23 cellular contexts compared by ENCODE assay signal in the genomic region with DNA sequence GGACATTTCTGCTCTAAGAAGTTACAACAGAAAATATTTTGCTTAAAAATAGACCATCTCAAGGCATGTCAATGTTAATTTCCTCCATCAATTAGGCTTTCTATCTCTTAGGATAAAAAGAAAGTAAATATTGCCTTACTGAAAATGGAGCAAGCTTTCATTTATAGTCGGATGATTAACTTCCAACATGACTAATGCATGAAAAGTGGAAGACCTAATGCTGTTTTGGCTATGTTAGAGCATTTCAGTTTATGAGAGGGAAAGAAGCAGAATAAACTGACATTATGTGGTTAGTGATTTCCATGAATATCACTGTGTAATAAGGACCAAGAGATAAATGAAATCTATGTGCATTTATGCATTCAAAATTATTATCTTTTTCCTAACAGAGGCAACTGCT.
DNase-seq lines count a peak whose midpoint lies in the region; ATAC-seq, FAIRE-seq and TF ChIP-seq lines count a peak whose summit lies in the region.
"Had no signal": no experiment of that assay in that cellular context is flagged by ENCODE, and none has a peak within 500 bp of the region (broad histone marks: within the 10 kb centered on the region; RNA-seq: fewer than 3 reads in every experiment).

No MANE protein-coding gene starts in this region.

- TF ChIP-seq CTCF in RWPE2 (IDR thresholded peaks at IDR 0.05; ENCODE audit: poor library complexity, severe bottlenecking) (no peak), fibroblast of the aortic adventitia (IDR thresholded peaks at IDR 0.05; ENCODE audit: insufficient read depth, low read length) (no peak), D721Med (IDR thresholded peaks at IDR 0.05; ENCODE audit: insufficient read depth, missing control alignments) (no peak)

- H3K4me3 ChIP-seq in RWPE2 (ENCODE audit: severe bottlenecking) (no peak overlapping the region), fibroblast of the aortic adventitia (ENCODE audit: low read depth, low read length) (no peak overlapping the region)
- H3K4me3 ChIP-seq: heart right ventricle, pancreas, sigmoid colon had no signal

- no peak for FAIRE-seq in D721Med (lab: Jason Lieb, UNC)
- FAIRE-seq: GM12892, pancreas had no signal

- H3K4me1 ChIP-seq in RWPE2 (ENCODE audit: insufficient read depth, poor library complexity, severe bottlenecking): peaks cover 2% of the 10 kb centered on the region
- H3K4me1 ChIP-seq: heart right ventricle, pancreas, sigmoid colon had no signal

- DNase-seq in HCEC 1CT: peak; percentile 52
- DNase-seq in RWPE2 (ENCODE audit: low spot score): no peak
- DNase-seq in fibroblast of the aortic adventitia (ENCODE audit: low read depth): peak; percentile 57
- DNase-seq in stromal cell of bone marrow (ENCODE audit: low read depth): peak; percentile 47
- DNase-seq in D721Med (ENCODE audit: insufficient read length, low spot score): no peak
- DNase-seq: activated CD4-positive, alpha-beta T cell treated with anti-CD3 and anti-CD28 coated beads, Interleukin-2, amount 10 ng/mL, durations not matched to agents 24 days and 14 days; activated CD8-positive, alpha-beta memory T cell treated with anti-CD3 and anti-CD28 coated beads, Interleukin-2, amount 10 ng/mL, durations not matched to agents 7 days and 5 days; AML-193; CD8-positive, alpha-beta memory T cell; effector memory CD4-positive, alpha-beta T cell; heart right ventricle; immature natural killer cell; NCI-H1105 treated with DMSO at 0.1 percent for 48 hours; NCI-H2081 treated with DMSO at 0.1 percent for 48 hours; pancreas; RPMI8226; sigmoid colon; SK-N-SH; substantia nigra had no signal

- H3K9me3 ChIP-seq in RWPE2 (ENCODE audit: severe bottlenecking): no peaks in the 10 kb centered on the region
- H3K9me3 ChIP-seq: heart right ventricle, pancreas, sigmoid colon, SK-N-SH had no signal

- 0 out of 3 replicates have a peak, but pooled peaks have one; percentile 38 for ATAC-seq in RWPE2 (ENCODE audit: low read depth)
- ATAC-seq in HG03095 (IDR thresholded peaks at IDR 0.05; ENCODE audit: unreplicated experiment): no peak
- no peak for ATAC-seq in GM19351 (IDR thresholded peaks at IDR 0.05; ENCODE audit: unreplicated experiment)
- ATAC-seq: activated CD8-positive, alpha-beta memory T cell treated with anti-CD3 and anti-CD28 coated beads, Interleukin-2, amount 10 ng/mL, durations not matched to agents 7 days and 5 days; heart right ventricle had no signal

- H3K27me3 ChIP-seq in RWPE2 (ENCODE audit: insufficient read depth, poor library complexity, severe bottlenecking): no peaks in the 10 kb centered on the region
- H3K27me3 ChIP-seq: heart right ventricle, pancreas, sigmoid colon had no signal

- no peaks in the 10 kb centered on the region for H3K36me3 ChIP-seq in RWPE2 (ENCODE audit: low read depth)
- H3K36me3 ChIP-seq: heart right ventricle, pancreas, sigmoid colon had no signal

- H3K27ac ChIP-seq in RWPE2 (ENCODE audit: poor library complexity, severe bottlenecking): no peak overlapping the region
- H3K27ac ChIP-seq: heart right ventricle, pancreas, sigmoid colon, VCaP had no signal

Comparison
In these comparisons a context has a peak if more than half of its experiments do, and no peak if none do; other contexts are left out.
1. DNase-seq: peak in HCEC 1CT (single experiment), fibroblast of the aortic adventitia (single experiment) and stromal cell of bone marrow (single experiment); none in RWPE2 (single experiment) and D721Med (single experiment).